In genomic region chr21:15752763-15753407, GRCh38 we compare ENCODE assay signal across 15 cellular contexts. TPM values are rescaled to one million over a fixed set of nuclear protein-coding genes. Genes with fewer than 3 reads are reported as not detected.
DNase-seq lines count a peak whose midpoint lies in the region; ATAC-seq, FAIRE-seq and TF ChIP-seq lines count a peak whose summit lies in the region.
"Had no signal": no experiment of that assay in that cellular context is flagged by ENCODE, and none has a peak within 500 bp of the region (broad histone marks: within the 10 kb centered on the region; RNA-seq: fewer than 3 reads in every experiment).

No MANE protein-coding gene starts in this region.

- FAIRE-seq in A549 (lab: Jason Lieb, UNC) (no peak), K562 (lab: Jason Lieb, UNC) (no peak)

- H3K79me2 ChIP-seq in H9 (ENCODE audit: insufficient read depth, low read length) (peaks cover 43% of the 10 kb centered on the region), K562 (ENCODE audit: control insufficient read depth, insufficient read depth, low read length) (peaks cover 97% of the 10 kb centered on the region)

- TF ChIP-seq POLR2A in A549 (IDR thresholded peaks at IDR 0.05; ENCODE audit: low read length) (no peak), K562 (conservative IDR thresholded peaks at IDR 0.05) (no peak)

- no peak overlapping the region for H2BK20ac ChIP-seq in H9 (ENCODE audit: low read depth, low read length, poor library complexity, severe bottlenecking)

- H3K9ac ChIP-seq in H9 (ENCODE audit: extremely low read depth, insufficient read length, low read length): no peak overlapping the region
- no peak overlapping the region for H3K9ac ChIP-seq in K562 (ENCODE audit: insufficient read depth in 1 of 2, low read depth in 2 of 2, low read length in 2 of 2)

- H2AK5ac ChIP-seq in H9 (ENCODE audit: insufficient read length, low read length): no peak overlapping the region

- peak overlapping the region; percentile 6 to 63; a peak in 4 of 5 replicates for H3K4me3 Mint-ChIP-seq in H9
- H3K4me3 Mint-ChIP-seq: activated T-cell treated with anti-CD3 and anti-CD28 coated beads, Interleukin-2, amount 50 U/mL, for 4 hours; stimulated activated naive CD8-positive, alpha-beta T cell treated with anti-CD3 and anti-CD28 coated beads, Interleukin-15, Interleukin-2, amounts not matched to agents 100 ng/mL and 50 ng/mL, for 24 hours had no signal

- in situ Hi-C loops in K562 (cut with MboI): no loop called here

- H2AFZ ChIP-seq in H9 (ENCODE audit: low read length): no peak overlapping the region
- H2AFZ ChIP-seq in K562 (ENCODE audit: low read depth, low read length): no peak overlapping the region

- H3K4me2 ChIP-seq in A549 (peak overlapping the region; percentile 69), H9 (ENCODE audit: insufficient read depth, insufficient read length, low read length) (no peak overlapping the region), K562 (ENCODE audit: insufficient read depth, low read length) (peak overlapping the region; percentile 48)

- 83% methylated on average over 3 of the region's 3 CpGs for WGBS in A549 (ENCODE audit: missing lambda C conversion rate)
- WGBS in H9 (ENCODE audit: extremely low coverage, insufficient read length, low lambda C conversion rate): no CpG with 5 or more reads among the region's 3 CpGs
- WGBS in K562 (ENCODE audit: insufficient coverage, low coverage, missing lambda C conversion rate): 38% methylated on average over 3 of the region's 3 CpGs

- no TSS peak for BruUV-seq in K562 (replicated peaks; lab: Mats Ljungman, UMichigan)

- H3T11ph ChIP-seq in H9 (ENCODE audit: low read length): no peak overlapping the region

- no peak overlapping the region for H4K91ac ChIP-seq in H9 (ENCODE audit: insufficient read length, low read depth, low read length)

- no peak for TF ChIP-seq CTCF in A549 (IDR thresholded peaks at IDR 0.05)
- no peak for TF ChIP-seq CTCF in H9 (conservative IDR thresholded peaks at IDR 0.05)
- no peak for TF ChIP-seq CTCF in K562 (IDR thresholded peaks at IDR 0.05 in 2 of 3, conservative IDR thresholded peaks at IDR 0.05 in 1 of 3; ENCODE audit: insufficient read depth in 2 of 3, low read depth in 1 of 3, low read length in 3 of 3)

- H4K20me1 ChIP-seq in H9 (ENCODE audit: control insufficient read depth, insufficient read depth, insufficient read length) (no peaks in the 10 kb centered on the region), K562 (replicated peaks; ENCODE audit: control insufficient read depth, insufficient read depth, low read length) (no peaks in the 10 kb centered on the region)

- no peaks in the 10 kb centered on the region for H3K9me1 ChIP-seq in K562 (ENCODE audit: control insufficient read depth, insufficient read depth, low read length)

- peaks cover 10% of the 10 kb centered on the region; the same call in 2 of the 3 replicates for H3K36me3 ChIP-seq in K562 (ENCODE audit: control insufficient read depth, insufficient read depth, low read length)
- H3K36me3 ChIP-seq: SJSA1 had no signal

- TF ChIP-seq RAD21 in A549 (conservative IDR thresholded peaks at IDR 0.05 in 1 of 2, IDR thresholded peaks at IDR 0.05 in 1 of 2) (no peak), K562 (CRISPR knock-in tag; conservative IDR thresholded peaks at IDR 0.05 in 1 of 2, IDR thresholded peaks at IDR 0.05 in 1 of 2) (no peak)

- no peak overlapping the region for H2BK5ac ChIP-seq in H9 (ENCODE audit: insufficient read length, low read length)

- no peak overlapping the region for H2BK12ac ChIP-seq in H9 (ENCODE audit: insufficient read length, low read depth, low read length)

- H3K27ac Mint-ChIP-seq in H9: peak overlapping the region; percentile 98 to 99 (median 98)
- H3K27ac Mint-ChIP-seq: activated naive CD8-positive, alpha-beta T cell; stimulated activated naive CD8-positive, alpha-beta T cell treated with anti-CD3 and anti-CD28 coated beads, Interleukin-15, Interleukin-2, amounts not matched to agents 100 ng/mL and 50 ng/mL, for 24 hours had no signal

- H3K79me1 ChIP-seq in H9 (ENCODE audit: insufficient read depth, low read depth, low read length, poor library complexity, severe bottlenecking): peaks cover 9% of the 10 kb centered on the region

- H3K4me3 ChIP-seq in A549: no peak overlapping the region
- no peak overlapping the region for H3K4me3 ChIP-seq in K562
- H3K4me3 ChIP-seq: SJSA1 had no signal

- 0 out of 2 replicates have a peak, but pooled peaks cover 1% of the 10 kb centered on the region for H3K27me3 Mint-ChIP-seq in H9 (ENCODE audit: low read depth)
- H3K27me3 Mint-ChIP-seq: activated naive CD8-positive, alpha-beta T cell; stimulated activated naive CD8-positive, alpha-beta T cell treated with anti-CD3 and anti-CD28 coated beads, Interleukin-15, Interleukin-2, amounts not matched to agents 100 ng/mL and 50 ng/mL, for 24 hours had no signal

- H3K9me3 Mint-ChIP-seq in H9: peaks cover 13 to 24% of the 10 kb centered on the region in 2 experiments

- peaks cover 27% of the 10 kb centered on the region for H3K9me3 ChIP-seq in A549
- peaks cover 5% of the 10 kb centered on the region for H3K9me3 ChIP-seq in H9 (ENCODE audit: control insufficient read depth, low read depth, low read length)
- H3K9me3 ChIP-seq in K562 (replicated peaks; ENCODE audit: control insufficient read depth, insufficient read depth, low read depth, low read length): peaks cover 3% of the 10 kb centered on the region
- H3K9me3 ChIP-seq: SJSA1 had no signal

- no peaks in the 10 kb centered on the region for H3K27me3 ChIP-seq in H9 (ENCODE audit: insufficient read depth, low read length)
- no peaks in the 10 kb centered on the region for H3K27me3 ChIP-seq in K562 (ENCODE audit: control insufficient read depth in 2 of 2, insufficient read depth in 2 of 2, low read length in 2 of 2)
- H3K27me3 ChIP-seq: SJSA1 had no signal

- no peak overlapping the region for H2BK120ac ChIP-seq in H9 (ENCODE audit: low read depth, low read length, poor library complexity, severe bottlenecking)

- no peak overlapping the region for H3K23ac ChIP-seq in H9 (ENCODE audit: insufficient read length, low read depth, low read length)

- intact Hi-C loops in K562 (cut with micrococcal nuclease): no loop called here

- no peak overlapping the region for H3K4ac ChIP-seq in H9 (ENCODE audit: low read depth, low read length)

- peaks cover 13 to 24% (median 17%) of the 10 kb centered on the region in 3 experiments for H3K36me3 Mint-ChIP-seq in H9 (ENCODE audit: insufficient read depth in 1 of 3, low read depth in 3 of 3)

- peak overlapping the region; percentile 79 to 86 for H3K27ac ChIP-seq in A549
- peak overlapping the region; percentile 72 for H3K27ac ChIP-seq in H9 (ENCODE audit: insufficient read length, low read depth, low read length)
- H3K27ac ChIP-seq in K562 (ENCODE audit: extremely low read depth, low read depth, low read length): peak overlapping the region; percentile 45; the same call in 2 of the 3 replicates
- H3K27ac ChIP-seq: SJSA1 had no signal

- H3K56ac ChIP-seq in H9 (ENCODE audit: insufficient read length, low read depth, low read length): no peak overlapping the region

- peaks cover 49% of the 10 kb centered on the region for H3K4me1 ChIP-seq in A549
- peaks cover 6% of the 10 kb centered on the region for H3K4me1 ChIP-seq in H9 (ENCODE audit: insufficient read depth, low read length)
- H3K4me1 ChIP-seq in K562 (replicated peaks in 1 of 2; ENCODE audit: control insufficient read depth in 2 of 2, insufficient read depth in 2 of 2, low read length in 2 of 2): peaks cover 12 to 35% of the 10 kb centered on the region in 2 experiments

- POLR2A ChIA-PET in A549 (lab: Yijun Ruan, JAX) (no interaction called here), K562 (lab: Yijun Ruan, JAX) (interaction anchor here (0.6 to 1.4 kb wide), 2 partner anchors 8 to 18 kb away, joined by 3 to 5 read pairs; no protein-coding TSS in a partner anchor)

- TF ChIP-seq EP300 in A549 (IDR thresholded peaks at IDR 0.05) (no peak), K562 (IDR thresholded peaks at IDR 0.05; ENCODE audit: low read length) (no peak)

- H3K18ac ChIP-seq in H9 (ENCODE audit: insufficient read length, low read depth, low read length): no peak overlapping the region

- 0 out of 6 replicates have a peak, but pooled peaks of 1 of the 2 experiments have one; percentile 27 for ATAC-seq in A549
- ATAC-seq in K562: peak; percentile 50
- ATAC-seq: activated T-cell treated with anti-CD3 and anti-CD28 coated beads, Interleukin-2, amount 50 U/mL, for 4 hours had no signal

- no peaks in the 10 kb centered on the region for H3K23me2 ChIP-seq in H9 (ENCODE audit: insufficient read length, low read depth, low read length, poor library complexity, severe bottlenecking)

- no peak overlapping the region for H3K14ac ChIP-seq in H9 (ENCODE audit: insufficient read depth, low read length)

- DNase-seq in A549 (ENCODE audit: low read depth in 1 of 2, low spot score in 1 of 2) (no peak), H9 (peak; percentile 97), K562 (ENCODE audit: extremely low read depth in 1 of 4, low spot score in 3 of 4) (peak in 2 of 4 experiments; percentile 16 to 46), iPS-NIHi7 (ENCODE audit: extremely low spot score) (peak; percentile 75), D341Med (ENCODE audit: low spot score) (no peak), SK-N-DZ (ENCODE audit: low spot score) (no peak), NCI-H1092 (lab: John Stamatoyannopoulos, UW) (no peak)
- DNase-seq in stimulated activated CD4-positive, alpha-beta T cell treated with anti-CD3 and anti-CD28 coated beads, Interleukin-4, amount 100 ng/mL, for 24 hours: no peak
- DNase-seq: activated T-cell treated with anti-CD3 and anti-CD28 coated beads, Interleukin-2, amount 50 U/mL, for 4 hours; NCI-H2029; NCI-H510A treated with DMSO at 0.1 percent for 48 hours; T1000 had no signal

- H4K8ac ChIP-seq in H9 (replicated peaks; ENCODE audit: insufficient read length, low read depth, low read length): no peak overlapping the region

- CTCF ChIA-PET in A549 (lab: Yijun Ruan, JAX): no interaction called here
- CTCF ChIA-PET in K562 (lab: Yijun Ruan, JAX; ENCODE audit: low intra/inter-chr PET ratio): no interaction called here

- no peak overlapping the region for H4K5ac ChIP-seq in H9 (ENCODE audit: insufficient read length, low read depth, low read length)

- H2BK15ac ChIP-seq in H9 (ENCODE audit: low read depth, low read length): no peak overlapping the region

- H3K4me1 Mint-ChIP-seq in H9: peaks cover 71 to 76% of the 10 kb centered on the region in 2 experiments

RNA-seq across cellular contexts. Expression of gene USP25, which starts 23.1 kb away (rescaled TPM):
- polyA plus RNA-seq in A549 (2011; rRNA removed) (32.2 and 33.5 TPM in 2 replicates), A549 (2017; fragmentation: RNase III; extraction: RNeasy Plus Mini Kit Qiagen cat#74134 plus additional on column Dnase treatment) (14.5 to 18.1 TPM (median 15.3 TPM) in 3 replicates), K562 (2011; rRNA removed) (18.5 and 27.7 TPM in 2 replicates), K562 (2014; fragmentation: Illumina TruSeq; extraction: Trizol) (30.4 and 33.8 TPM in 2 replicates), K562 (2014; fragmentation: Nextera tagmentation; extraction: Ambion mirVana) (1 to 10 TPM; 7.8 to 8.0 TPM), K562 (2014; rRNA removed) (16.4 and 23.7 TPM in 2 replicates)
- polyA plus RNA-seq in A549 (2012; cell fraction: cytosol; rRNA removed): 3.9 and 4.7 TPM in 2 replicates
- 1.9 and 3.2 TPM in 2 replicates for polyA plus RNA-seq in A549 (2012; cell fraction: nucleus; rRNA removed)
- polyA minus RNA-seq in A549 (2011; rRNA and poly(A)+ RNA removed): 34.9 and 40.2 TPM in 2 replicates
- total RNA-seq in H9 (2021) (35.1 and 36.3 TPM in 2 replicates), K562 (2014; rRNA removed) (26.4 and 31.4 TPM in 2 replicates), K562 (2014; rRNA removed; fragmentation: Illumina TruSeq; extraction: Trizol) (44.9 and 49.0 TPM in 2 replicates), K562 (2015; rRNA removed; fragmentation: Illumina TruSeq; extraction: Trizol) (36.4 and 42.4 TPM in 2 replicates), K562 (2021) (36.5 and 42.1 TPM in 2 replicates)
- total RNA-seq in K562 (2011; cell fraction: chromatin; rRNA removed; ENCODE audit: low replicate concordance): 27.5 and 92.2 TPM in 2 replicates
- total RNA-seq in K562 (2011; cell fraction: nucleolus; rRNA removed): 14.8 and 22.9 TPM in 2 replicates
- total RNA-seq in K562 (2011; cell fraction: nucleoplasm; rRNA removed): 34.8 and 45.6 TPM in 2 replicates
- 7.7 and 11.9 TPM in 2 replicates for polyA plus RNA-seq in K562 (2011; cell fraction: cytosol; rRNA removed)
- polyA plus RNA-seq in K562 (2011; cell fraction: nucleus; rRNA removed): 17.4 and 26.8 TPM in 2 replicates
- 16.4 and 19.6 TPM in 2 replicates for polyA plus RNA-seq in K562 (2012)
- polyA minus RNA-seq in K562 (2011; rRNA and poly(A)+ RNA removed): 135 TPM in 2 replicates
- 21.7 and 28.6 TPM in 2 replicates for polyA minus RNA-seq in K562 (2011; cell fraction: cytosol; rRNA and poly(A)+ RNA removed)
- 61.0 and 114 TPM in 2 replicates for polyA minus RNA-seq in K562 (2011; cell fraction: nucleus; rRNA and poly(A)+ RNA removed)
- 8.0 and 10.0 TPM in 2 replicates for polyA plus RNA-seq in SK-N-DZ (2014; cell fraction: cytosol; rRNA removed)
- polyA plus RNA-seq in SK-N-DZ (2014; cell fraction: nucleus; rRNA removed): 10.7 and 10.9 TPM in 2 replicates

Comparison
In these comparisons a context has a peak if more than half of its experiments do, and no peak if none do; other contexts are left out.
1. DNase-seq: peak in H9 (single experiment) and iPS-NIHi7 (single experiment); none in A549 (0 of 2), D341Med (single experiment), stimulated activated CD4-positive, alpha-beta T cell treated with anti-CD3 and anti-CD28 coated beads, Interleukin-4, amount 100 ng/mL, for 24 hours (single experiment), SK-N-DZ (single experiment) and NCI-H1092 (single experiment).
2. Of the 35 proteins assayed by ChIP-seq in both K562 and A549: peak only in K562: BHLHE40; only in A549: none; in both: USF2; in neither: 33.
3. Peak in every context shown above with its lines, with median percentiles within 50 percentile points of each other: H3K27ac ChIP-seq.